In the genomic region with DNA sequence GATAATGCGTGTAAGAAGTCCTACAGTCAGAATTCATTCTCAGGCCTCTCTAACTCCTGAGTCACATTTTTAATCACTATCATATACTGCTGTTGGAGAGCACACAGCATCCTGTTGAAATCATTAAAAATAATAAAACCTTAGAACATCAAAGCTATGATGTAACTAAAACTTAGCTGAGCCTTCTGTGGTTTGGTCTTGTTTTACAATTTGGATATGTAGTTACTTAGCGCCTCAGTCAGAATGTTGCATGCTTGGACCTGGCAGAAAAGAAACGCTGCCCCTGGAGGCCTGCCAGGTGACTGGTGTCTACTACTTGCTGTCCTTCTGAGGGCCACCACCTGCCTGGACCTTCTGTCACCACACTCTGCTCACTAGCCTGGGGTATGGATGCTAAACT, we compare ENCODE assay signal across 9 cellular contexts.
DNase-seq lines count a peak whose midpoint lies in the region; ATAC-seq and TF ChIP-seq lines count a peak whose summit lies in the region.
"Had no signal": no experiment of that assay in that cellular context is flagged by ENCODE, and none has a peak within 500 bp of the region (broad histone marks: within the 10 kb centered on the region; RNA-seq: fewer than 3 reads in every experiment).

No MANE protein-coding gene starts in this region.

- TF ChIP-seq POLR2A in IMR-90 (IDR thresholded peaks at IDR 0.05; ENCODE audit: low read depth, low read length) = no peak

- peaks cover 29% of the 10 kb centered on the region for H3K9me1 ChIP-seq in IMR-90 (ENCODE audit: insufficient read depth, low read length)

- H2BK120ac ChIP-seq in IMR-90 (ENCODE audit: low read depth, low read length) = peak overlapping the region; percentile 86

- H3K79me1 ChIP-seq in IMR-90 (ENCODE audit: low read depth in 1 of 2, low read length in 2 of 2) = peaks cover 30 to 61% of the 10 kb centered on the region in 2 experiments

- H3K4me3 ChIP-seq in IMR-90 (ENCODE audit: insufficient read depth, low read depth, low read length) (no peak overlapping the region), astrocyte of the spinal cord (ENCODE audit: low read depth, low read length) (no peak overlapping the region), tibial artery (no peak overlapping the region), dorsolateral prefrontal cortex (no peak overlapping the region)

- no peaks in the 10 kb centered on the region for H4K20me1 ChIP-seq in IMR-90 (ENCODE audit: insufficient read depth, low read length)

- H3K9ac ChIP-seq in IMR-90 (ENCODE audit: low read depth, low read length) = no peak overlapping the region

- ATAC-seq in IMR-90 (ENCODE audit: low read depth) (peak; percentile 23), Right ventricle myocardium inferior (peak; percentile 14), GM19467 (IDR thresholded peaks at IDR 0.05; ENCODE audit: unreplicated experiment) (no peak)

- H3K4me1 ChIP-seq in IMR-90 (ENCODE audit: control insufficient read depth, insufficient read depth, low read length) (peaks cover 31% of the 10 kb centered on the region), tibial artery (peaks cover 0 to 97% (median 73%) of the 10 kb centered on the region in 4 donors)

- peak overlapping the region; percentile 64; the same call in 1 of the 2 replicates for H2BK20ac ChIP-seq in IMR-90 (ENCODE audit: low read depth, low read length)

- H2AK9ac ChIP-seq in IMR-90 (replicated peaks; ENCODE audit: low read depth, low read length, poor library complexity) = peak overlapping the region; percentile 12

- dilution Hi-C loops in IMR-90 (cut with HindIII; ENCODE audit: low sequenced_read_pairs, unreplicated experiment) = no loop called here

- WGBS in IMR-90 (ENCODE audit: extremely low coverage in 2 of 2, insufficient read length in 1 of 2), 2 experiments = no CpG with 5 or more reads among the region's 3 CpGs

- no peak for TF ChIP-seq RAD21 in IMR-90 (IDR thresholded peaks at IDR 0.05; ENCODE audit: low read length)

- H3K36me3 ChIP-seq in IMR-90 (ENCODE audit: control insufficient read depth, insufficient read depth, low read length) (peaks cover 17% of the 10 kb centered on the region), tibial artery (no peaks in the 10 kb centered on the region)

- 0 out of 2 replicates have a peak overlapping the region, but pooled peaks have one; percentile 19 for H3K18ac ChIP-seq in IMR-90 (ENCODE audit: low read depth, low read length)

- POLR2A ChIA-PET in IMR-90 (lab: Charles Lee; ENCODE audit: unreplicated experiment) = interaction anchor here (0.7 kb wide), 1 partner anchor 314 kb away, joined by 3 read pairs; no protein-coding TSS in a partner anchor

- peak overlapping the region; percentile 11; the same call in 1 of the 3 replicates for H2BK15ac ChIP-seq in IMR-90 (ENCODE audit: low read depth, low read length)

- peak; percentile 96 for DNase-seq in IMR-90
- DNase-seq in astrocyte of the spinal cord (ENCODE audit: low read depth, low spot score) = peak; percentile 96
- peak; percentile 71 for DNase-seq in Right ventricle myocardium inferior (ENCODE audit: missing footprints)
- peak in 1 of 2 donors; percentile 59 for DNase-seq in tibial artery
- no peak for DNase-seq in 8988T
- no peak for DNase-seq in dorsolateral prefrontal cortex
- DNase-seq: activated T-cell treated with anti-CD3 and anti-CD28 coated beads, Interleukin-2, amount 50 U/mL, for 72 hours; effector memory CD4-positive, alpha-beta T cell had no signal

- H3K9me3 ChIP-seq in IMR-90 (ENCODE audit: control insufficient read depth, insufficient read depth, low read length) (no peaks in the 10 kb centered on the region), tibial artery (no peaks in the 10 kb centered on the region)

- H3K27me3 ChIP-seq in IMR-90 (ENCODE audit: control insufficient read depth, insufficient read depth, low read length) (no peaks in the 10 kb centered on the region), tibial artery (no peaks in the 10 kb centered on the region), dorsolateral prefrontal cortex (no peaks in the 10 kb centered on the region)

- H4K8ac ChIP-seq in IMR-90 (ENCODE audit: low read depth in 2 of 2, low read length in 2 of 2) = peak overlapping the region; percentile 57 to 76; a peak in 2 of 4 replicates

- no TSS peak for BruUV-seq in IMR-90 (replicated peaks; lab: Mats Ljungman, UMichigan)

- H4K91ac ChIP-seq in IMR-90 (ENCODE audit: insufficient read depth, low read depth, low read length) = peak overlapping the region; percentile 35; the same call in 1 of the 2 replicates

- H3K27ac ChIP-seq in IMR-90 (ENCODE audit: insufficient read depth, low read length) (peak overlapping the region; percentile 76), tibial artery (peak overlapping the region; percentile 85 to 90), dorsolateral prefrontal cortex (no peak overlapping the region)

- H3K4me2 ChIP-seq in IMR-90 (ENCODE audit: low read depth, low read length) = no peak overlapping the region

- no peak overlapping the region for H4K5ac ChIP-seq in IMR-90 (ENCODE audit: low read depth, low read length)

- H2AFZ ChIP-seq in IMR-90 (replicated peaks; ENCODE audit: low read length, poor library complexity) = no peak overlapping the region

- H2AK5ac ChIP-seq in IMR-90 (ENCODE audit: low read depth, low read length) = peak overlapping the region; percentile 52

- H3K4ac ChIP-seq in IMR-90 (ENCODE audit: low read depth, low read length) = peak overlapping the region; percentile 95

- intact Hi-C loops in IMR-90 (cut with micrococcal nuclease) (loop anchor here (2.0 kb wide), 1 partner anchor 56 kb away; no protein-coding TSS in a partner anchor), Right ventricle myocardium inferior (cut with DNase I) (loop anchor here (5.0 to 10.0 kb wide), 2 partner anchors 83 to 270 kb away; a partner anchor contains a TSS), tibial artery (cut with DNase I; ENCODE audit: low total_unique reads) (loop anchor here (10.0 kb wide), 1 partner anchor 140 kb away; no protein-coding TSS in a partner anchor), dorsolateral prefrontal cortex (cut with DNase I) (no loop called here)

- CTCF ChIA-PET in IMR-90 (lab: Yijun Ruan, JAX) = interaction anchor here (0.6 to 1.9 kb wide), 3 partner anchors 28 to 87 kb away, joined by 3 to 5 read pairs (median 3); no protein-coding TSS in a partner anchor

- no peak overlapping the region for H3K23ac ChIP-seq in IMR-90 (ENCODE audit: low read depth, low read length)

- in situ Hi-C loops in IMR-90 (cut with MboI; ENCODE audit: low sequenced_read_pairs) = no loop called here
- in situ Hi-C loops in astrocyte of the spinal cord (cut with HindIII; ENCODE audit: low sequenced_read_pairs) = no loop called here

- peak overlapping the region; percentile 99 for H2BK5ac ChIP-seq in IMR-90 (ENCODE audit: low read depth, low read length, poor library complexity, severe bottlenecking)

- no peak overlapping the region for H3K14ac ChIP-seq in IMR-90 (replicated peaks; ENCODE audit: low read depth, low read length)

- H3K56ac ChIP-seq in IMR-90 (ENCODE audit: extremely low read depth, insufficient read depth, low read length) = no peak overlapping the region

- TF ChIP-seq CTCF in IMR-90 (conservative IDR thresholded peaks at IDR 0.05; ENCODE audit: low read depth, low read length) = no peak
- no peak for TF ChIP-seq CTCF in astrocyte of the spinal cord (IDR thresholded peaks at IDR 0.05; ENCODE audit: low read depth, low read length)
- TF ChIP-seq CTCF in tibial artery (IDR thresholded peaks at IDR 0.05) = no peak
- no peak for TF ChIP-seq CTCF in dorsolateral prefrontal cortex (IDR thresholded peaks at IDR 0.05 in 54 of 56, conservative IDR thresholded peaks at IDR 0.05 in 2 of 56; ENCODE audit: low read depth in 1 of 56, partially characterized antibody in 56 of 56)

TF ChIP-seq in IMR-90, 13 proteins besides CTCF, POLR2A, EP300 and RAD21:
- TF ChIP-seq NFE2L2 (IDR thresholded peaks at IDR 0.05; ENCODE audit: low read depth, low read length) (no peak), RCOR1 (IDR thresholded peaks at IDR 0.05; ENCODE audit: insufficient replicate concordance, low read length) (no peak), RFX5 (IDR thresholded peaks at IDR 0.05; ENCODE audit: low read depth, low read length) (no peak), BHLHE40 (IDR thresholded peaks at IDR 0.05; ENCODE audit: low read depth, low read length) (peak; percentile 68), FOS (IDR thresholded peaks at IDR 0.05; ENCODE audit: low read depth, low read length) (peak; percentile 52; the same call in 1 of the 2 replicates), SMC3 (IDR thresholded peaks at IDR 0.05; ENCODE audit: low read depth, low read length) (no peak), MAFK (IDR thresholded peaks at IDR 0.05; ENCODE audit: low read depth, low read length) (peak; percentile 7; the same call in 1 of the 2 replicates), CHD1 (IDR thresholded peaks at IDR 0.05; ENCODE audit: low read depth, low read length) (no peak), MXI1 (IDR thresholded peaks at IDR 0.05; ENCODE audit: borderline replicate concordance, low read depth, low read length) (no peak), CEBPB (IDR thresholded peaks at IDR 0.05; ENCODE audit: low read depth, low read length) (peak; percentile 78), MAZ (IDR thresholded peaks at IDR 0.05; ENCODE audit: borderline replicate concordance, low read depth, low read length) (no peak)
- TF ChIP-seq, protein P1, sequence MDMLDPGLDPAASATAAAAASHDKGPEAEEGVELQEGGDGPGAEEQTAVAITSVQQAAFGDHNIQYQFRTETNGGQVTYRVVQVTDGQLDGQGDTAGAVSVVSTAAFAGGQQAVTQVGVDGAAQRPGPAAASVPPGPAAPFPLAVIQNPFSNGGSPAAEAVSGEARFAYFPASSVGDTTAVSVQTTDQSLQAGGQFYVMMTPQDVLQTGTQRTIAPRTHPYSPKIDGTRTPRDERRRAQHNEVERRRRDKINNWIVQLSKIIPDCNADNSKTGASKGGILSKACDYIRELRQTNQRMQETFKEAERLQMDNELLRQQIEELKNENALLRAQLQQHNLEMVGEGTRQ (IDR thresholded peaks at IDR 0.05; ENCODE audit: low read depth, low read length) = no peak
- TF ChIP-seq, protein P2, sequence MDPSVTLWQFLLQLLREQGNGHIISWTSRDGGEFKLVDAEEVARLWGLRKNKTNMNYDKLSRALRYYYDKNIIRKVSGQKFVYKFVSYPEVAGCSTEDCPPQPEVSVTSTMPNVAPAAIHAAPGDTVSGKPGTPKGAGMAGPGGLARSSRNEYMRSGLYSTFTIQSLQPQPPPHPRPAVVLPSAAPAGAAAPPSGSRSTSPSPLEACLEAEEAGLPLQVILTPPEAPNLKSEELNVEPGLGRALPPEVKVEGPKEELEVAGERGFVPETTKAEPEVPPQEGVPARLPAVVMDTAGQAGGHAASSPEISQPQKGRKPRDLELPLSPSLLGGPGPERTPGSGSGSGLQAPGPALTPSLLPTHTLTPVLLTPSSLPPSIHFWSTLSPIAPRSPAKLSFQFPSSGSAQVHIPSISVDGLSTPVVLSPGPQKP (IDR thresholded peaks at IDR 0.05; ENCODE audit: borderline replicate concordance, low read depth, low read length) = no peak

Comparison
In these comparisons a context has a peak if more than half of its experiments do, and no peak if none do; other contexts are left out.
1. DNase-seq: peak in IMR-90 (single experiment), astrocyte of the spinal cord (single experiment) and Right ventricle myocardium inferior (single experiment); none in 8988T (single experiment) and dorsolateral prefrontal cortex (0 of 10).
2. H3K27ac ChIP-seq: peak in IMR-90 (single experiment) and tibial artery (2 of 2); none in dorsolateral prefrontal cortex (0 of 59).
3. intact Hi-C loops: an anchor here in IMR-90 (2.0 kb wide), Right ventricle myocardium inferior (5.0 to 10.0 kb wide) and tibial artery (10.0 kb wide); none called in dorsolateral prefrontal cortex.